In the genomic region with DNA sequence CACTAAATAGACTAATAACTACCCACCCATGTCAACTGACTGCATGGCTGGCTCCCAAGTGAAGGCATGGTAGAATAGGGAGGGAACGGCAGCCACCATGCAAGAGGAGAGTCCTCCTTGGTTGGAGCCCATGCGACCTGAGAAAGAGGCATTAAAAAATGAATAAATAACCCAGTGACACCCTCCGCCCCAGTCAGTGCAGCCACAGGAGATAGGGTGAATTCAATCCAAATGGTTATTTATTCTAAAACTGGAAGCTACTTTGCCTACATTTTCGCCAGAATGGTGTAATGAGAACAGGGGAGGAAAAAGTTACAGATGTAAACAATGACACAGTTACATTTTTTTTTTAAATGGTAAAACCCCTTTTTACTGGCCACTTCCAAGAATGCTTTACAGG, we compare ENCODE assay signal across 15 cellular contexts. TPM values are rescaled to one million over a fixed set of nuclear protein-coding genes. Genes with fewer than 3 reads are reported as not detected.
DNase-seq lines count a peak whose midpoint lies in the region; ATAC-seq and TF ChIP-seq lines count a peak whose summit lies in the region.
"Had no signal": no experiment of that assay in that cellular context is flagged by ENCODE, and none has a peak within 500 bp of the region (broad histone marks: within the 10 kb centered on the region; RNA-seq: fewer than 3 reads in every experiment).

No MANE protein-coding gene starts in this region.

- H3K27ac Mint-ChIP-seq in IgD-negative memory B cell, result peak overlapping the region; percentile 84 to 91 (median 89)
- peak overlapping the region; percentile 72 for H3K27ac Mint-ChIP-seq in activated T-helper 17 cell treated with anti-CD3 and anti-CD28 coated beads, Interleukin-2, amount 50 U/mL, for 72 hours

- 72% methylated on average over 4 of the region's 4 CpGs for WGBS in esophagus muscularis mucosa

- H3K4me3 ChIP-seq in neutrophil (ENCODE audit: low read depth in 1 of 2, low read length in 1 of 2), result no peak overlapping the region
- no peak overlapping the region for H3K4me3 ChIP-seq in esophagus muscularis mucosa
- H3K4me3 ChIP-seq: lower lobe of right lung, sigmoid colon had no signal

- no peaks in the 10 kb centered on the region for H3K9me3 ChIP-seq in neutrophil
- no peaks in the 10 kb centered on the region for H3K9me3 ChIP-seq in esophagus muscularis mucosa
- H3K9me3 ChIP-seq: lower lobe of right lung, sigmoid colon had no signal

- H3K4me1 ChIP-seq in neutrophil (ENCODE audit: control insufficient read depth in 1 of 2, insufficient read depth in 1 of 2, low read depth in 1 of 2, low read length in 1 of 2) (peaks cover 20% of the 10 kb centered on the region in 2 experiments), esophagus muscularis mucosa (peaks cover 21 to 36% (median 27%) of the 10 kb centered on the region in 4 donors)

- TF ChIP-seq CTCF in neutrophil (IDR thresholded peaks at IDR 0.05) (no peak), esophagus muscularis mucosa (IDR thresholded peaks at IDR 0.05) (no peak)

- H3K27me3 ChIP-seq in neutrophil (no peaks in the 10 kb centered on the region), esophagus muscularis mucosa (no peaks in the 10 kb centered on the region)
- H3K27me3 ChIP-seq: sigmoid colon had no signal

- intact Hi-C loops in esophagus muscularis mucosa (cut with DNase I), result no loop called here

- no peaks in the 10 kb centered on the region for H3K27me3 Mint-ChIP-seq in IgD-negative memory B cell
- H3K27me3 Mint-ChIP-seq in activated T-helper 17 cell treated with anti-CD3 and anti-CD28 coated beads, Interleukin-2, amount 50 U/mL, for 72 hours, result no peaks in the 10 kb centered on the region

- H3K36me3 Mint-ChIP-seq in IgD-negative memory B cell, result peaks cover 2% of the 10 kb centered on the region
- peaks cover 93% of the 10 kb centered on the region for H3K36me3 Mint-ChIP-seq in activated T-helper 17 cell treated with anti-CD3 and anti-CD28 coated beads, Interleukin-2, amount 50 U/mL, for 72 hours (ENCODE audit: low read depth)

- no peak for TF ChIP-seq POLR2A in esophagus muscularis mucosa (IDR thresholded peaks at IDR 0.05; ENCODE audit: low read depth)

- no peaks in the 10 kb centered on the region for H3K9me3 Mint-ChIP-seq in IgD-negative memory B cell
- H3K9me3 Mint-ChIP-seq in activated T-helper 17 cell treated with anti-CD3 and anti-CD28 coated beads, Interleukin-2, amount 50 U/mL, for 72 hours, result no peaks in the 10 kb centered on the region

- peak overlapping the region in 2 of 4 donors; percentile 78 to 80 for H3K4me3 Mint-ChIP-seq in IgD-negative memory B cell
- H3K4me3 Mint-ChIP-seq in activated T-helper 17 cell treated with anti-CD3 and anti-CD28 coated beads, Interleukin-2, amount 50 U/mL, for 72 hours, result peak overlapping the region; percentile 59

- peak overlapping the region; percentile 38 for H3K27ac ChIP-seq in neutrophil
- H3K27ac ChIP-seq in esophagus muscularis mucosa (replicated peaks in 1 of 4), result no peak overlapping the region

- no peak for TF ChIP-seq EP300 in esophagus muscularis mucosa (IDR thresholded peaks at IDR 0.05)

- no peak for DNase-seq in esophagus muscularis mucosa (ENCODE audit: extremely low spot score)
- DNase-seq in stimulated activated naive CD4-positive, alpha-beta T cell (lab: John Stamatoyannopoulos, UW), result no peak
- DNase-seq: activated CD4-positive, alpha-beta T cell treated with anti-CD3 and anti-CD28 coated beads, Interleukin-2, amount 50 U/mL, for 48 hours; GOT3; KBM-7; lower lobe of right lung; NCI-H2171; SHP77 treated with DMSO at 0.1 percent for 48 hours had no signal

- H3K36me3 ChIP-seq in neutrophil (peaks cover 66% of the 10 kb centered on the region), esophagus muscularis mucosa (peaks cover 47 to 70% (median 69%) of the 10 kb centered on the region in 4 donors)

- no peak for ATAC-seq in activated T-helper 17 cell treated with anti-CD3 and anti-CD28 coated beads, Interleukin-2, amount 50 U/mL, for 72 hours (replicated peaks)
- no peak for ATAC-seq in GM19452 (IDR thresholded peaks at IDR 0.05; ENCODE audit: unreplicated experiment)
- ATAC-seq: lower lobe of right lung had no signal

- peaks cover 21 to 37% (median 34%) of the 10 kb centered on the region in 3 donors for H3K4me1 Mint-ChIP-seq in IgD-negative memory B cell
- H3K4me1 Mint-ChIP-seq in activated T-helper 17 cell treated with anti-CD3 and anti-CD28 coated beads, Interleukin-2, amount 50 U/mL, for 72 hours, result peaks cover 40% of the 10 kb centered on the region

RNA-seq across cellular contexts. Expression of a gene that starts 4.9 kb away (rescaled TPM):
- 13.3 TPM for polyA plus RNA-seq in IgD-negative memory B cell
- total RNA-seq in activated T-helper 17 cell treated with anti-CD3 and anti-CD28 coated beads, Interleukin-2, amount 50 U/mL, for 72 hours, result not detected
- 1 to 10 TPM in 2 of 4 donors, under 1 TPM in 2; 0.65 to 1.5 (median 1.0) TPM for total RNA-seq in esophagus muscularis mucosa
- total RNA-seq: bronchial epithelial cell, fibroblast of villous mesenchyme, lower lobe of right lung had no signal

RNA-seq across cellular contexts. Expression of a gene that starts 5.2 kb away (rescaled TPM):
- polyA plus RNA-seq in IgD-negative memory B cell, result 48.2 TPM
- total RNA-seq in activated T-helper 17 cell treated with anti-CD3 and anti-CD28 coated beads, Interleukin-2, amount 50 U/mL, for 72 hours, result 10 to 100 TPM; 31.1 to 39.2 TPM
- total RNA-seq in esophagus muscularis mucosa, result 10 to 100 TPM; 25.3 to 58.1 (median 39.2) TPM

RNA-seq across cellular contexts. Expression of a gene that starts 14.8 kb away (rescaled TPM):
- polyA plus RNA-seq in IgD-negative memory B cell, result 2.8 TPM
- total RNA-seq in activated T-helper 17 cell treated with anti-CD3 and anti-CD28 coated beads, Interleukin-2, amount 50 U/mL, for 72 hours, result 10 to 100 TPM; 54.0 to 60.1 TPM
- 10 to 100 TPM; 19.5 to 45.0 (median 36.7) TPM for total RNA-seq in esophagus muscularis mucosa

RNA-seq across cellular contexts. Expression of a gene that starts 15.9 kb away (rescaled TPM):
- 35.0 TPM for polyA plus RNA-seq in IgD-negative memory B cell
- total RNA-seq in activated T-helper 17 cell treated with anti-CD3 and anti-CD28 coated beads, Interleukin-2, amount 50 U/mL, for 72 hours, result 10 to 100 TPM; 49.9 to 56.2 TPM
- total RNA-seq in esophagus muscularis mucosa, result 10 to 100 TPM; 12.9 to 22.9 (median 18.2) TPM

RNA-seq across cellular contexts. Expression of a gene that starts 23.1 kb away (rescaled TPM):
- not detected for polyA plus RNA-seq in IgD-negative memory B cell
- under 1 TPM; 0.45 to 0.56 TPM for total RNA-seq in activated T-helper 17 cell treated with anti-CD3 and anti-CD28 coated beads, Interleukin-2, amount 50 U/mL, for 72 hours
- total RNA-seq in esophagus muscularis mucosa, result 10 to 100 TPM; 29.9 to 48.2 (median 39.2) TPM
